Comparison of ENCODE assay signal across 13 cellular contexts in genomic region chr2:47833516-47833968, GRCh38. TPM values are rescaled to one million over a fixed set of nuclear protein-coding genes. Genes with fewer than 3 reads are reported as not detected.
DNase-seq lines count a peak whose midpoint lies in the region; ATAC-seq and TF ChIP-seq lines count a peak whose summit lies in the region.
"Had no signal": no experiment of that assay in that cellular context is flagged by ENCODE, and none has a peak within 500 bp of the region (broad histone marks: within the 10 kb centered on the region; RNA-seq: fewer than 3 reads in every experiment).

No MANE protein-coding gene starts in this region.

- TF ChIP-seq CTCF in VCaP (conservative IDR thresholded peaks at IDR 0.05) (no peak), mesothelial cell of epicardium (IDR thresholded peaks at IDR 0.05; ENCODE audit: unreplicated experiment) (no peak)

- H2BK12ac ChIP-seq in mesenchymal stem cell (ENCODE audit: low read length in 2 of 2) = no peak overlapping the region

- H3K4me2 ChIP-seq in mesenchymal stem cell (ENCODE audit: low read length, poor library complexity, severe bottlenecking) = no peak overlapping the region

- no peak overlapping the region for H2AK5ac ChIP-seq in mesenchymal stem cell (ENCODE audit: low read length, severe bottlenecking)

- H3K27me3 ChIP-seq in naive thymus-derived CD4-positive, alpha-beta T cell (ENCODE audit: control insufficient read depth in 2 of 2, insufficient read depth in 2 of 2, low read length in 2 of 2) = no peaks in the 10 kb centered on the region
- H3K27me3 ChIP-seq in mesenchymal stem cell (ENCODE audit: control insufficient read depth in 1 of 2, insufficient read depth in 1 of 2, low read length in 2 of 2) = no peaks in the 10 kb centered on the region

- H3K23ac ChIP-seq in mesenchymal stem cell (ENCODE audit: low read length in 2 of 2) = no peak overlapping the region

- H2BK15ac ChIP-seq in mesenchymal stem cell (ENCODE audit: low read depth, poor library complexity, severe bottlenecking) = no peak overlapping the region

- CTCF ChIA-PET in naive thymus-derived CD4-positive, alpha-beta T cell (lab: Charles Lee) = no interaction called here

- ATAC-seq in GM18858 (IDR thresholded peaks at IDR 0.05; ENCODE audit: unreplicated experiment) (peak; percentile 93), GM21526 (IDR thresholded peaks at IDR 0.05; ENCODE audit: low FRiP score, unreplicated experiment) (peak; percentile 62), HG03066 (IDR thresholded peaks at IDR 0.05; ENCODE audit: low read depth, unreplicated experiment) (peak; percentile 80)
- no peak for ATAC-seq in naive thymus-derived CD4-positive, alpha-beta T cell
- ATAC-seq: HCT116, left lobe of liver had no signal

- H3K9me3 Mint-ChIP-seq in mesothelial cell of epicardium = no peaks in the 10 kb centered on the region
- H3K9me3 Mint-ChIP-seq in naive thymus-derived CD4-positive, alpha-beta T cell = no peaks in the 10 kb centered on the region
- H3K9me3 Mint-ChIP-seq in T-helper 2 cell treated with Interferon-gamma antibody and Interleukin-4, amounts not matched to agents 5 μg/mL and 100 μg/mL, for 36 hours = no peaks in the 10 kb centered on the region
- H3K9me3 Mint-ChIP-seq: CD14-positive monocyte, nephron had no signal

- H4K91ac ChIP-seq in mesenchymal stem cell (ENCODE audit: low read length) = no peak overlapping the region

- H3K79me1 ChIP-seq in mesenchymal stem cell (replicated peaks; ENCODE audit: low read length, poor library complexity, severe bottlenecking) = peaks cover 17% of the 10 kb centered on the region

- no peak overlapping the region for H3K27ac Mint-ChIP-seq in mesothelial cell of epicardium
- H3K27ac Mint-ChIP-seq in naive thymus-derived CD4-positive, alpha-beta T cell = no peak overlapping the region
- no peak overlapping the region for H3K27ac Mint-ChIP-seq in T-helper 2 cell treated with Interferon-gamma antibody and Interleukin-4, amounts not matched to agents 5 μg/mL and 100 μg/mL, for 36 hours
- H3K27ac Mint-ChIP-seq: nephron had no signal

- no peak overlapping the region for H2BK5ac ChIP-seq in mesenchymal stem cell (ENCODE audit: low read depth, low read length, poor library complexity, severe bottlenecking)

- no peaks in the 10 kb centered on the region for H3K27me3 Mint-ChIP-seq in mesothelial cell of epicardium (ENCODE audit: low read depth)
- H3K27me3 Mint-ChIP-seq in naive thymus-derived CD4-positive, alpha-beta T cell = no peaks in the 10 kb centered on the region
- H3K27me3 Mint-ChIP-seq in T-helper 2 cell treated with Interferon-gamma antibody and Interleukin-4, amounts not matched to agents 5 μg/mL and 100 μg/mL, for 36 hours (ENCODE audit: low read depth) = no peaks in the 10 kb centered on the region

- H3K27ac ChIP-seq in VCaP = peak overlapping the region; percentile 12; the same call in 1 of the 2 replicates
- no peak overlapping the region for H3K27ac ChIP-seq in naive thymus-derived CD4-positive, alpha-beta T cell (ENCODE audit: low read depth, low read length)
- H3K27ac ChIP-seq in mesenchymal stem cell (ENCODE audit: low read length, poor library complexity, severe bottlenecking) = no peak overlapping the region

- H4K8ac ChIP-seq in mesenchymal stem cell (ENCODE audit: low read length) = no peak overlapping the region

- H3K9me3 ChIP-seq in naive thymus-derived CD4-positive, alpha-beta T cell (ENCODE audit: control insufficient read depth in 2 of 3, low read length in 3 of 3) = no peaks in the 10 kb centered on the region
- no peaks in the 10 kb centered on the region for H3K9me3 ChIP-seq in mesenchymal stem cell (ENCODE audit: control insufficient read depth, low read length)

- H2BK120ac ChIP-seq in mesenchymal stem cell (ENCODE audit: low read depth, low read length) = no peak overlapping the region

- no peak overlapping the region for H3K9ac ChIP-seq in mesenchymal stem cell (ENCODE audit: low read length)

- DNase-seq in mesothelial cell of epicardium (ENCODE audit: low spot score in 2 of 2, unreplicated experiment in 2 of 2) (no peak), mesenchymal stem cell (no peak)
- no peak for DNase-seq in naive thymus-derived CD4-positive, alpha-beta T cell
- no peak for DNase-seq in T-helper 2 cell treated with Interferon-gamma antibody and Interleukin-4, amounts not matched to agents 5 μg/mL and 100 μg/mL, for 36 hours (ENCODE audit: low spot score)
- DNase-seq: effector CD8-positive, alpha-beta T cell had no signal

- POLR2A ChIA-PET in naive thymus-derived CD4-positive, alpha-beta T cell (lab: Charles Lee) = interaction anchor here (0.6 kb wide), 1 partner anchor 931 kb away, joined by 3 read pairs; no protein-coding TSS in a partner anchor

- H3K14ac ChIP-seq in mesenchymal stem cell (ENCODE audit: low read length in 2 of 2) = no peak overlapping the region

- no peak overlapping the region for H3K4me3 ChIP-seq in naive thymus-derived CD4-positive, alpha-beta T cell (ENCODE audit: low read length)
- H3K4me3 ChIP-seq in mesenchymal stem cell (ENCODE audit: insufficient read depth in 1 of 2, low read depth in 1 of 2, low read length in 2 of 2) = no peak overlapping the region

- intact Hi-C loops in naive thymus-derived CD4-positive, alpha-beta T cell (cut with micrococcal nuclease) = no loop called here

- no peak overlapping the region for H3K4ac ChIP-seq in mesenchymal stem cell (ENCODE audit: low read depth in 1 of 2, low read length in 2 of 2)

- H3K36me3 Mint-ChIP-seq in mesothelial cell of epicardium = peaks cover 33% of the 10 kb centered on the region
- peaks cover 0 to 40% (median 21%) of the 10 kb centered on the region in 5 donors for H3K36me3 Mint-ChIP-seq in naive thymus-derived CD4-positive, alpha-beta T cell
- peaks cover 54% of the 10 kb centered on the region for H3K36me3 Mint-ChIP-seq in T-helper 2 cell treated with Interferon-gamma antibody and Interleukin-4, amounts not matched to agents 5 μg/mL and 100 μg/mL, for 36 hours (ENCODE audit: low read depth)

- H3K4me3 Mint-ChIP-seq in mesothelial cell of epicardium = no peak overlapping the region
- no peak overlapping the region for H3K4me3 Mint-ChIP-seq in naive thymus-derived CD4-positive, alpha-beta T cell
- H3K4me3 Mint-ChIP-seq in T-helper 2 cell treated with Interferon-gamma antibody and Interleukin-4, amounts not matched to agents 5 μg/mL and 100 μg/mL, for 36 hours = no peak overlapping the region
- H3K4me3 Mint-ChIP-seq: CD14-positive monocyte, nephron had no signal

- H2AFZ ChIP-seq in mesenchymal stem cell (ENCODE audit: low read depth, low read length) = no peak overlapping the region

- H3K18ac ChIP-seq in mesenchymal stem cell (ENCODE audit: low read depth in 1 of 2, low read length in 2 of 2) = no peak overlapping the region

- 100% methylated on average over 1 of the region's 2 CpGs for WGBS in mesenchymal stem cell

- H3K4me1 Mint-ChIP-seq in mesothelial cell of epicardium = no peaks in the 10 kb centered on the region
- peaks cover 0 to 5% (median 0%) of the 10 kb centered on the region in 7 donors for H3K4me1 Mint-ChIP-seq in naive thymus-derived CD4-positive, alpha-beta T cell
- H3K4me1 Mint-ChIP-seq in T-helper 2 cell treated with Interferon-gamma antibody and Interleukin-4, amounts not matched to agents 5 μg/mL and 100 μg/mL, for 36 hours (ENCODE audit: low read depth) = peaks cover 16% of the 10 kb centered on the region
- H3K4me1 Mint-ChIP-seq: CD14-positive monocyte, nephron had no signal

- no peaks in the 10 kb centered on the region for H3K4me1 ChIP-seq in naive thymus-derived CD4-positive, alpha-beta T cell (ENCODE audit: control insufficient read depth in 2 of 2, insufficient read depth in 2 of 2, low read length in 2 of 2)
- H3K4me1 ChIP-seq in mesenchymal stem cell (ENCODE audit: control insufficient read depth, insufficient read depth, low read depth, low read length) = peaks cover 2% of the 10 kb centered on the region

- H3K36me3 ChIP-seq in naive thymus-derived CD4-positive, alpha-beta T cell (ENCODE audit: control insufficient read depth in 2 of 3, insufficient read depth in 3 of 3, low read length in 3 of 3) = peaks cover 0 to 55% (median 2%) of the 10 kb centered on the region in 3 experiments
- peaks cover 33 to 95% of the 10 kb centered on the region in 2 experiments for H3K36me3 ChIP-seq in mesenchymal stem cell (ENCODE audit: control insufficient read depth in 1 of 2, insufficient read depth in 2 of 2, low read depth in 1 of 2, low read length in 2 of 2)

RNA-seq across cellular contexts. Expression of gene MSH6, which starts 50.6 kb away (rescaled TPM):
- total RNA-seq in mesothelial cell of epicardium = 129 to 140 TPM (median 132 TPM) in 3 replicates
- total RNA-seq in naive thymus-derived CD4-positive, alpha-beta T cell = 10 to 100 TPM; 20.5 to 82.3 (median 41.8) TPM
- polyA plus RNA-seq in naive thymus-derived CD4-positive, alpha-beta T cell = 10 to 100 TPM; 25.6 to 29.9 TPM
- 25.6 TPM for polyA plus RNA-seq in mesenchymal stem cell (2013, experiment 1 of 2)
- 26.1 TPM for polyA plus RNA-seq in mesenchymal stem cell (2013, experiment 2 of 2)
